ENCODE assay signal across 15 cellular contexts in the genomic region with DNA sequence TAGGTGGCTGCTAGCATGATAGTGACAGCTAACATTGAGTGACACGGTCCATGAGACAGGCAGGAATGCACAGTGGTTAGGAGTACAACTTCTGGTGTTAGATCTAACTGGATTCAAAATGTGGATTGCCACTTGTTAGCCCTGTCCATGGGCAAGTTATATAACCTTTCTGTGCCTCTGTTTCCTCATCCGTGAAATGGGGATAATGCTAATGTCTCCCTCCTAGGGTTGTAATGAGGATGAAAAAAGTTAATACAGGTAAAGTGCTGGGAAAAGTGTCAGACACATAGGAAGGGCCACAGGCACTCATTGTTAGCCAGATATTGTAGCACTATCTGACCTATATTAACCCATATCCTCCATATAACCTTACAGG. TPM values are rescaled to one million over a fixed set of nuclear protein-coding genes. Genes with fewer than 3 reads are reported as not detected.
DNase-seq lines count a peak whose midpoint lies in the region; ATAC-seq and TF ChIP-seq lines count a peak whose summit lies in the region.
"Had no signal": no experiment of that assay in that cellular context is flagged by ENCODE, and none has a peak within 500 bp of the region (broad histone marks: within the 10 kb centered on the region; RNA-seq: fewer than 3 reads in every experiment).

No MANE protein-coding gene starts in this region.

- H3K4me3 ChIP-seq in left ventricle myocardium inferior (no peak overlapping the region), mammary epithelial cell (replicated peaks in 1 of 3; ENCODE audit: insufficient read depth in 1 of 3, low read depth in 2 of 3, low read length in 3 of 3) (no peak overlapping the region), vagina (no peak overlapping the region)

- peak overlapping the region in 2 of 10 donors; percentile 33 to 54 for H3K4me3 Mint-ChIP-seq in naive thymus-derived CD8-positive, alpha-beta T cell
- H3K4me3 Mint-ChIP-seq: nephron progenitor cell had no signal

- H3K9ac ChIP-seq in mammary epithelial cell (ENCODE audit: insufficient read depth, low read length), result no peak overlapping the region
- H3K9ac ChIP-seq: KMS-11 had no signal

- BruUV-seq in mammary epithelial cell (replicated peaks; lab: Mats Ljungman, UMichigan), result no TSS peak

- H3K4me1 ChIP-seq in left ventricle myocardium inferior, result peaks cover 45% of the 10 kb centered on the region
- H3K4me1 ChIP-seq in mammary epithelial cell (ENCODE audit: insufficient read depth, low read length), result peaks cover 22% of the 10 kb centered on the region
- H3K4me1 ChIP-seq in vagina, result peaks cover 47% of the 10 kb centered on the region

- TF ChIP-seq CTCF in left ventricle myocardium inferior (IDR thresholded peaks at IDR 0.05; ENCODE audit: borderline replicate concordance), result no peak
- no peak for TF ChIP-seq CTCF in mammary epithelial cell (conservative IDR thresholded peaks at IDR 0.05 in 1 of 2, IDR thresholded peaks at IDR 0.05 in 1 of 2; ENCODE audit: extremely low read depth in 1 of 2, insufficient read depth in 1 of 2, low read depth in 1 of 2, low read length in 2 of 2)
- no peak for TF ChIP-seq CTCF in vagina (IDR thresholded peaks at IDR 0.05)

- dilution Hi-C loops in mammary epithelial cell (cut with HindIII; ENCODE audit: low sequenced_read_pairs), result no loop called here

- CTCF ChIA-PET in mammary epithelial cell (lab: Charles Lee; ENCODE audit: low non-redundant PET), result no interaction called here

- no peaks in the 10 kb centered on the region for H3K27me3 Mint-ChIP-seq in naive thymus-derived CD8-positive, alpha-beta T cell

- H3K27me3 ChIP-seq in left ventricle myocardium inferior (ENCODE audit: low read depth) (no peaks in the 10 kb centered on the region), mammary epithelial cell (ENCODE audit: insufficient read depth, low read length) (no peaks in the 10 kb centered on the region), vagina (no peaks in the 10 kb centered on the region)

- no peak overlapping the region for H2AFZ ChIP-seq in mammary epithelial cell (ENCODE audit: low read depth, low read length)

- ATAC-seq in Right ventricle myocardium superior (ENCODE audit: poor library complexity) (no peak), HG03095 (IDR thresholded peaks at IDR 0.05; ENCODE audit: unreplicated experiment) (no peak)
- no peak for ATAC-seq in naive thymus-derived CD8-positive, alpha-beta T cell
- ATAC-seq in activated naive CD4-positive, alpha-beta T cell treated with anti-CD3 and anti-CD28 coated beads, Interleukin-2, amount 50 U/mL, for 72 hours, result no peak
- ATAC-seq: left colon had no signal

- peaks cover 17 to 81% (median 29%) of the 10 kb centered on the region in 3 donors for H3K36me3 Mint-ChIP-seq in naive thymus-derived CD8-positive, alpha-beta T cell
- H3K36me3 Mint-ChIP-seq in activated naive CD4-positive, alpha-beta T cell treated with anti-CD3 and anti-CD28 coated beads, Interleukin-2, amount 50 U/mL, for 72 hours, result peaks cover 20 to 38% of the 10 kb centered on the region in 2 donors

- H3K79me2 ChIP-seq in mammary epithelial cell (ENCODE audit: insufficient read depth, low read length), result peaks cover 44% of the 10 kb centered on the region

- H3K9me3 ChIP-seq in left ventricle myocardium inferior (replicated peaks) (no peaks in the 10 kb centered on the region), mammary epithelial cell (replicated peaks; ENCODE audit: insufficient read depth, low read length) (no peaks in the 10 kb centered on the region), vagina (no peaks in the 10 kb centered on the region)

- DNase-seq in left ventricle myocardium inferior, result no peak
- no peak for DNase-seq in Right ventricle myocardium superior
- DNase-seq in mammary epithelial cell, result no peak
- DNase-seq in naive thymus-derived CD8-positive, alpha-beta T cell, result no peak
- no peak for DNase-seq in vagina (ENCODE audit: extremely low spot score in 2 of 2)
- DNase-seq in SIG-M5 treated with dmso at 0.1 percent for 504 hours (lab: John Stamatoyannopoulos, UW; ENCODE audit: unreplicated experiment), result no peak
- DNase-seq in activated naive CD4-positive, alpha-beta T cell treated with anti-CD3 and anti-CD28 coated beads, Interleukin-2, amount 50 U/mL, for 72 hours (ENCODE audit: low spot score in 2 of 2), result no peak
- DNase-seq: activated CD8-positive, alpha-beta memory T cell treated with anti-CD3 and anti-CD28 coated beads, Interleukin-2, amount 50 U/mL, for 4 hours; effector CD4-positive, alpha-beta T cell; NCI-H2029 treated with DMSO at 0.1 percent for 48 hours; nephron progenitor cell; SHP77 treated with DMSO at 0.1 percent for 48 hours had no signal

- TF ChIP-seq POLR2A in vagina (IDR thresholded peaks at IDR 0.05), result no peak

- intact Hi-C loops in left ventricle myocardium inferior (cut with micrococcal nuclease), result loop anchor here (10.0 kb wide), 1 partner anchor 50 kb away; no protein-coding TSS in a partner anchor
- intact Hi-C loops in Right ventricle myocardium superior (cut with DNase I), result no loop called here
- intact Hi-C loops in mammary epithelial cell (cut with micrococcal nuclease), result no loop called here
- intact Hi-C loops in vagina (cut with DNase I), result loop anchor here (5.0 kb wide), 1 partner anchor 58 kb away; no protein-coding TSS in a partner anchor

- peak overlapping the region; percentile 59 to 94 (median 88) for H3K27ac Mint-ChIP-seq in naive thymus-derived CD8-positive, alpha-beta T cell
- peak overlapping the region in 1 of 2 donors; percentile 76 for H3K27ac Mint-ChIP-seq in activated naive CD4-positive, alpha-beta T cell treated with anti-CD3 and anti-CD28 coated beads, Interleukin-2, amount 50 U/mL, for 72 hours
- H3K27ac Mint-ChIP-seq: nephron progenitor cell had no signal

- no peak overlapping the region for H3K4me2 ChIP-seq in mammary epithelial cell (ENCODE audit: insufficient read depth, low read depth, low read length)
- H3K4me2 ChIP-seq: KMS-11 had no signal

- H3K4me1 Mint-ChIP-seq in naive thymus-derived CD8-positive, alpha-beta T cell, result peaks cover 20 to 51% (median 33%) of the 10 kb centered on the region in 4 donors

- POLR2A ChIA-PET in naive thymus-derived CD8-positive, alpha-beta T cell (lab: Charles Lee), result interaction anchor here (1.3 to 2.5 kb wide), 2 partner anchors 47 to 56 kb away, joined by 5 to 10 read pairs; no protein-coding TSS in a partner anchor

- peaks cover 73% of the 10 kb centered on the region for H3K36me3 ChIP-seq in left ventricle myocardium inferior
- peaks cover 33% of the 10 kb centered on the region for H3K36me3 ChIP-seq in mammary epithelial cell (ENCODE audit: insufficient read depth, low read length)
- H3K36me3 ChIP-seq in vagina, result peaks cover 0 to 46% of the 10 kb centered on the region in 2 donors

- WGBS in mammary epithelial cell (ENCODE audit: low coverage, missing lambda C conversion rate), result 65% methylated on average over 2 of the region's 2 CpGs

- H4K20me1 ChIP-seq in mammary epithelial cell (ENCODE audit: insufficient read depth, low read length), result no peaks in the 10 kb centered on the region

- H3K27ac ChIP-seq in left ventricle myocardium inferior (replicated peaks) (peak overlapping the region; percentile 76), mammary epithelial cell (ENCODE audit: insufficient read depth, low read depth, low read length) (peak overlapping the region; percentile 2), vagina (peak overlapping the region; percentile 70)
- H3K27ac ChIP-seq: KMS-11 had no signal

- no peaks in the 10 kb centered on the region for H3K9me3 Mint-ChIP-seq in naive thymus-derived CD8-positive, alpha-beta T cell
- H3K9me3 Mint-ChIP-seq in activated naive CD4-positive, alpha-beta T cell treated with anti-CD3 and anti-CD28 coated beads, Interleukin-2, amount 50 U/mL, for 72 hours, result no peaks in the 10 kb centered on the region
- H3K9me3 Mint-ChIP-seq: nephron progenitor cell had no signal

- in situ Hi-C loops in mammary epithelial cell (cut with MboI; ENCODE audit: low sequenced_read_pairs in 2 of 2), result no loop called here

RNA-seq across cellular contexts. Expression of gene TACR2, which starts 41.8 kb away (rescaled TPM):
- not detected for total RNA-seq in left ventricle myocardium inferior
- 0.24 TPM for total RNA-seq in Right ventricle myocardium superior
- total RNA-seq in mammary epithelial cell, result not detected
- polyA plus RNA-seq in mammary epithelial cell, result 0.08 TPM
- not detected for polyA minus RNA-seq in mammary epithelial cell
- total RNA-seq in naive thymus-derived CD8-positive, alpha-beta T cell, result not detected
- not detected for polyA plus RNA-seq in naive thymus-derived CD8-positive, alpha-beta T cell
- total RNA-seq in vagina, result 6.1 TPM
- total RNA-seq in activated naive CD4-positive, alpha-beta T cell treated with anti-CD3 and anti-CD28 coated beads, Interleukin-2, amount 50 U/mL, for 72 hours, result under 1 TPM in 1 of 2 donors, not detected in 1; 0.16 TPM

Comparison
In these comparisons a context has a peak if more than half of its experiments do, and no peak if none do; other contexts are left out.
1. intact Hi-C loops: an anchor here in left ventricle myocardium inferior (10.0 kb wide) and vagina (5.0 kb wide); none called in Right ventricle myocardium superior and mammary epithelial cell.
2. H3K27ac ChIP-seq: peak in every context shown above with its lines; median percentile 76 in left ventricle myocardium inferior; 70 in vagina; 2 in mammary epithelial cell.